ENCODE assay signal across 8 cellular contexts in genomic region chr2:226835796-226836547, GRCh38. TPM values are rescaled to one million over a fixed set of nuclear protein-coding genes. Genes with fewer than 3 reads are reported as not detected.
DNase-seq lines count a peak whose midpoint lies in the region; ATAC-seq and TF ChIP-seq lines count a peak whose summit lies in the region.

RHBDD1 (plus strand) TSS chr2:226836054; CDS start chr2:226864694, 28,640 bp downstream.

- H3K36me3 Mint-ChIP-seq in activated naive CD4-positive, alpha-beta T cell treated with anti-CD3 and anti-CD28 coated beads, Interleukin-2, amount 50 U/mL, for 72 hours: peaks cover 22 to 38% of the 10 kb centered on the region in 2 donors

- peak; percentile 45 for TF ChIP-seq POLR2A in testis (IDR thresholded peaks at IDR 0.05)

- TF ChIP-seq CTCF in HFF-Myc (IDR thresholded peaks at IDR 0.05; ENCODE audit: low read depth, low read length, missing control alignments): no peak
- TF ChIP-seq CTCF in omental fat pad (IDR thresholded peaks at IDR 0.05): no peak
- TF ChIP-seq CTCF in testis (IDR thresholded peaks at IDR 0.05): peak in 1 of 3 experiments; percentile 4

- DNase-seq in GM04503 (ENCODE audit: low read depth) (peak; percentile 71), HFF-Myc (ENCODE audit: extremely low read depth, low read depth) (peak; percentile 66), NAMALWA (ENCODE audit: low spot score) (peak; percentile 97), SKM-1 (lab: John Stamatoyannopoulos, UW; ENCODE audit: unreplicated experiment) (peak; percentile 83), glomerular endothelial cell (ENCODE audit: extremely low read depth, low read depth, low spot score) (peak; percentile 44), omental fat pad (ENCODE audit: low spot score) (peak; percentile 58), testis (peak; percentile 95)
- peak; percentile 90 to 91 for DNase-seq in activated naive CD4-positive, alpha-beta T cell treated with anti-CD3 and anti-CD28 coated beads, Interleukin-2, amount 50 U/mL, for 72 hours (ENCODE audit: low spot score in 2 of 2)

- H3K36me3 ChIP-seq in testis (ENCODE audit: low read depth, missing control alignments): no peaks in the 10 kb centered on the region

- 0 to 1% methylated on average over 14 to 75 of the region's 75 CpGs for WGBS in testis, 2 donors

- peaks cover 0 to 4% of the 10 kb centered on the region in 2 donors for H3K9me3 Mint-ChIP-seq in activated naive CD4-positive, alpha-beta T cell treated with anti-CD3 and anti-CD28 coated beads, Interleukin-2, amount 50 U/mL, for 72 hours

- peak within 1 kb of the TSS; percentile 67 for H3K4me3 ChIP-seq in HFF-Myc (replicated peaks; ENCODE audit: low read depth, low read length)
- peak within 1 kb of the TSS; percentile 82 to 86 for H3K4me3 ChIP-seq in testis

- no peaks in the 10 kb centered on the region for H3K9me3 ChIP-seq in testis

- peak within 1 kb of the TSS; percentile 92 to 98 for H3K27ac Mint-ChIP-seq in activated naive CD4-positive, alpha-beta T cell treated with anti-CD3 and anti-CD28 coated beads, Interleukin-2, amount 50 U/mL, for 72 hours

- peak; percentile 89 to 93 for ATAC-seq in activated naive CD4-positive, alpha-beta T cell treated with anti-CD3 and anti-CD28 coated beads, Interleukin-2, amount 50 U/mL, for 72 hours
- ATAC-seq in omental fat pad (ENCODE audit: low FRiP score): peak; percentile 99

- H3K27ac ChIP-seq in testis: peak within 1 kb of the TSS; percentile 96 to 98

- peaks cover 8% of the 10 kb centered on the region for H3K4me1 ChIP-seq in testis

- intact Hi-C loops in testis (cut with DNase I; ENCODE audit: low total_unique reads): no loop called here

- no peaks in the 10 kb centered on the region for H3K27me3 ChIP-seq in testis

RNA-seq across cellular contexts. Expression of gene RHBDD1, which starts in this region (rescaled TPM):
- total RNA-seq in activated naive CD4-positive, alpha-beta T cell treated with anti-CD3 and anti-CD28 coated beads, Interleukin-2, amount 50 U/mL, for 72 hours: 10 to 100 TPM; 35.5 to 40.4 TPM
- total RNA-seq in glomerular endothelial cell: 9.9 and 34.7 TPM in 2 replicates
- 10 to 100 TPM; 12.1 to 21.6 (median 19.3) TPM for total RNA-seq in omental fat pad
- 10 to 100 TPM; 38.0 to 43.4 TPM for total RNA-seq in testis
- 49.8 TPM for polyA plus RNA-seq in testis (ENCODE audit: insufficient read depth, low read depth, low replicate concordance)

Comparison
In these comparisons a context has a peak if more than half of its experiments do, and no peak if none do; other contexts are left out.
1. Peak in every context shown above with its lines: DNase-seq, ATAC-seq, H3K4me3 ChIP-seq and H3K27ac ChIP-seq.
2. DNase-seq: peak in every context shown above with its lines; median percentile 97 in NAMALWA; 95 in testis; 90 in activated naive CD4-positive, alpha-beta T cell treated with anti-CD3 and anti-CD28 coated beads, Interleukin-2, amount 50 U/mL, for 72 hours; 83 in SKM-1; 71 in GM04503; 66 in HFF-Myc; 58 in omental fat pad; 44 in glomerular endothelial cell.